Comparison of ENCODE assay signal across 21 cellular contexts in the genomic region with DNA sequence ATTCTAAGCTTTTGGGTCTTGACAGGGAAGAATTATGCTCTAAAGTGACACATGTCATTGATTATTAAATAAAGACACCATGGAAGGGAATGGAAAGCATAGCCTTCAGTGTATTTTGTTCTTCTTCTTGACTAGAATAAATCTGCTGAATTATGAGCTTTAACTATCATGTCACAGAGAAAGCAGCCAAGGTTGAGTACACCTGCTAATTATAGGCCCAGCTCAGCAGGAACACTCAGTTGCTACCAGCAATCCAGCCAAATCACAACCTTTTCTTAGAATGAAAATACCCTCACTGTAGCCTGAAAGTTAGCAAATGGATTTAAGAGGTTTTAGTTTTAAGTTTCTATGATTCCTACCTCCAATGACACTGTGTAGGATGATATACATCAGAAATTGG.
A peak's percentile ranks its signal among the peaks of the same experiment; 100 is the strongest.
DNase-seq lines count a peak whose midpoint lies in the region; FAIRE-seq and TF ChIP-seq lines count a peak whose summit lies in the region.
"Had no signal": no experiment of that assay in that cellular context is flagged by ENCODE, and none has a peak within 500 bp of the region (broad histone marks: within the 10 kb centered on the region; RNA-seq: fewer than 3 reads in every experiment).

No MANE protein-coding gene starts in this region.

- DNase-seq in NCI-H1417 (lab: John Stamatoyannopoulos, UW) (peak in 2 of 3 experiments; percentile 45 to 82), NCI-H2227 (lab: John Stamatoyannopoulos, UW; ENCODE audit: unreplicated experiment) (peak; percentile 60), cerebellum (ENCODE audit: low spot score) (peak; percentile 65), sigmoid colon (no peak), small intestine (no peak)
- DNase-seq in stimulated activated naive CD4-positive, alpha-beta T cell treated with Interleukin-2 at 50 U/mL for 16 hours (lab: John Stamatoyannopoulos, UW): no peak
- DNase-seq: AML-193; DMS79 treated with DMSO at 0.1 percent for 48 hours; H7; HFFc6; IMR-90; NCI-H1436 treated with DMSO at 0.1 percent for 48 hours; NCI-H345; NCI-H524 treated with DMSO at 0.1 percent for 48 hours; NK-92 treated with Interleukin-12 subunit alpha and Interleukin-12 subunit beta, amount 100 ng/mL, for 24 hours; SHP77 treated with DMSO at 0.1 percent for 48 hours; SK-N-SH had no signal

- H3K4me3 ChIP-seq in neural cell (ENCODE audit: low read length): no peak overlapping the region
- no peak overlapping the region for H3K4me3 ChIP-seq in sigmoid colon
- H3K4me3 ChIP-seq in small intestine (ENCODE audit: low read depth in 1 of 2, low read length in 2 of 2): no peak overlapping the region

- H4K20me1 ChIP-seq in neural cell (ENCODE audit: insufficient read depth): no peaks in the 10 kb centered on the region

- H3K79me2 ChIP-seq in neural cell (replicated peaks; ENCODE audit: insufficient read depth, low read length): no peaks in the 10 kb centered on the region

- H2AFZ ChIP-seq in neural cell (ENCODE audit: low read depth, low read length): no peak overlapping the region

- H3K4me2 ChIP-seq in neural cell (ENCODE audit: low read length): peak overlapping the region; percentile 12
- H3K4me2 ChIP-seq: SK-N-SH had no signal

- H3K9me2 ChIP-seq in neural cell (ENCODE audit: insufficient read depth, low read length): no peaks in the 10 kb centered on the region
- H3K9me2 ChIP-seq: SK-N-SH had no signal

- H3K27me3 ChIP-seq in neural cell (ENCODE audit: insufficient read depth, low read depth, low read length) (no peaks in the 10 kb centered on the region), sigmoid colon (no peaks in the 10 kb centered on the region), small intestine (ENCODE audit: control insufficient read depth in 2 of 2, insufficient read depth in 2 of 2, low read length in 2 of 2) (no peaks in the 10 kb centered on the region)

- no peak for FAIRE-seq in small intestine (lab: Jason Lieb, UNC)
- FAIRE-seq: HTR-8/SVneo, RCC 7860 had no signal

- H3K4me1 ChIP-seq in sigmoid colon (peaks cover 0 to 5% (median 0%) of the 10 kb centered on the region in 4 donors), small intestine (ENCODE audit: control insufficient read depth in 2 of 2, insufficient read depth in 1 of 2, low read depth in 1 of 2, low read length in 1 of 2) (no peaks in the 10 kb centered on the region)

- H3K9me3 ChIP-seq in neural cell (ENCODE audit: low read length) (no peaks in the 10 kb centered on the region), sigmoid colon (peaks cover 0 to 5% (median 0%) of the 10 kb centered on the region in 4 donors), small intestine (ENCODE audit: control insufficient read depth, low read depth) (no peaks in the 10 kb centered on the region)

- no peak for TF ChIP-seq RAD21 in neural cell (conservative IDR thresholded peaks at IDR 0.05)

- H3K27ac ChIP-seq in neural cell (ENCODE audit: low read length) (peak overlapping the region; percentile 24), sigmoid colon (no peak overlapping the region), small intestine (ENCODE audit: low read depth in 1 of 2, low read length in 1 of 2) (no peak overlapping the region)
- H3K27ac ChIP-seq: C4-2B had no signal

- H3F3A ChIP-seq in neural cell (ENCODE audit: insufficient read depth, low read length, poor library complexity, severe bottlenecking): no peaks in the 10 kb centered on the region

- no peak overlapping the region for H3K9ac ChIP-seq in neural cell (ENCODE audit: low read length)
- H3K9ac ChIP-seq: SK-N-SH had no signal

- peak; percentile 77 for TF ChIP-seq EP300 in neural cell (conservative IDR thresholded peaks at IDR 0.05; ENCODE audit: poor library complexity, severe bottlenecking)
- no peak for TF ChIP-seq EP300 in sigmoid colon (IDR thresholded peaks at IDR 0.05)

- H3K36me3 ChIP-seq in neural cell (ENCODE audit: insufficient read depth, low read length) (no peaks in the 10 kb centered on the region), sigmoid colon (no peaks in the 10 kb centered on the region), small intestine (ENCODE audit: control insufficient read depth in 2 of 2, insufficient read depth in 2 of 2, low read length in 2 of 2) (no peaks in the 10 kb centered on the region)

- intact Hi-C loops in sigmoid colon (cut with DNase I): no loop called here

- TF ChIP-seq CTCF in neural cell (IDR thresholded peaks at IDR 0.05; ENCODE audit: poor library complexity, severe bottlenecking) (no peak), sigmoid colon (IDR thresholded peaks at IDR 0.05) (no peak)

- TF ChIP-seq POLR2A in sigmoid colon (IDR thresholded peaks at IDR 0.05): no peak

TF ChIP-seq in neural cell, 6 proteins besides CTCF, POLR2A, EP300 and RAD21:
- TF ChIP-seq TAF1 (IDR thresholded peaks at IDR 0.05; ENCODE audit: low read depth) (no peak), POLR2AphosphoS5 (IDR thresholded peaks at IDR 0.05) (peak; percentile 55), MXI1 (conservative IDR thresholded peaks at IDR 0.05; ENCODE audit: poor library complexity, severe bottlenecking) (no peak)

Comparison
In these comparisons a context has a peak if more than half of its experiments do, and no peak if none do; other contexts are left out.
1. DNase-seq: peak in NCI-H1417 (2 of 3), NCI-H2227 (single experiment) and cerebellum (single experiment); none in sigmoid colon (single experiment), small intestine (single experiment) and stimulated activated naive CD4-positive, alpha-beta T cell treated with Interleukin-2 at 50 U/mL for 16 hours (single experiment).